In the genomic region with DNA sequence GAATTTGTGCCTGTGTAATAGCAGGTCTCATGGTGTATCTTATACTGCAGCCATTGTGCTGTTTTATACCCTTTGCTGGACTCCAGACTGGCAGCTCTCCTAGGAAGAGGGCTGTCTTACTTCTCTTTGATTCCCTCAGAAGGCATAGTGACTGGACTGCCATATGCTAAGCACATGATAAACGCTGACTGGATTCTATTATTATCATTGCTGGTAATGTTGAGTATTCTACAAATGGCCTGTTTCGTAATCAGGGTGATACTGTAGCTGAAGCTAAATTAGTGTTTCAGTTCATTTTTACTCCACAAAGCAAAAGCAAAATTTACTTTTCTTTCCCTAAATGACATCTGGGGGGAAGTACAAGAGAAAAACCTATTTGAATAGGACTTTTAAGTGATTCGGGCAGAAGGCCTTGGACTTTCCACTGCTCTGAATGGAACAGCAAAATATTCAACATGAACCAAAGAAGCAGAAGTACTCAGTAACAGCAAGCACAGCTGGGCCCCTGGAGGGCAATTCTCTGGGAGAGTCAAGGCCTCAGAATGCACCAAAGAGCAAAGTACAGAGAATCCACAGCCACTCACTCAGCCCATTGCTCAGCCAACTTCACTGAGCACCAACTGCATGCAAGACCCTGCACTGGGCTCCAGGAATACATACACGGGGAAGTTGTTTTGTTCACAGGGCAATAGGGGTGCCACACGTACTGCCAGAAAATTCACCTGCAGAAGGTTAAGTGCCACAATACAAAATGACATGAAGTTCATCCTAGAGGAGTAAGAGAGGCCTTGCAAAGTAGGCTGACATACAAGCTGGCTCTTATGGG, we compare ENCODE assay signal across 1 cellular context.
TF ChIP-seq lines count a peak whose summit lies in the region.

No MANE protein-coding gene starts in this region.

TF ChIP-seq in GM12878, 131 proteins besides CTCF, POLR2A, EP300 and RAD21 (continued from another document):
- TF ChIP-seq, protein P1, sequence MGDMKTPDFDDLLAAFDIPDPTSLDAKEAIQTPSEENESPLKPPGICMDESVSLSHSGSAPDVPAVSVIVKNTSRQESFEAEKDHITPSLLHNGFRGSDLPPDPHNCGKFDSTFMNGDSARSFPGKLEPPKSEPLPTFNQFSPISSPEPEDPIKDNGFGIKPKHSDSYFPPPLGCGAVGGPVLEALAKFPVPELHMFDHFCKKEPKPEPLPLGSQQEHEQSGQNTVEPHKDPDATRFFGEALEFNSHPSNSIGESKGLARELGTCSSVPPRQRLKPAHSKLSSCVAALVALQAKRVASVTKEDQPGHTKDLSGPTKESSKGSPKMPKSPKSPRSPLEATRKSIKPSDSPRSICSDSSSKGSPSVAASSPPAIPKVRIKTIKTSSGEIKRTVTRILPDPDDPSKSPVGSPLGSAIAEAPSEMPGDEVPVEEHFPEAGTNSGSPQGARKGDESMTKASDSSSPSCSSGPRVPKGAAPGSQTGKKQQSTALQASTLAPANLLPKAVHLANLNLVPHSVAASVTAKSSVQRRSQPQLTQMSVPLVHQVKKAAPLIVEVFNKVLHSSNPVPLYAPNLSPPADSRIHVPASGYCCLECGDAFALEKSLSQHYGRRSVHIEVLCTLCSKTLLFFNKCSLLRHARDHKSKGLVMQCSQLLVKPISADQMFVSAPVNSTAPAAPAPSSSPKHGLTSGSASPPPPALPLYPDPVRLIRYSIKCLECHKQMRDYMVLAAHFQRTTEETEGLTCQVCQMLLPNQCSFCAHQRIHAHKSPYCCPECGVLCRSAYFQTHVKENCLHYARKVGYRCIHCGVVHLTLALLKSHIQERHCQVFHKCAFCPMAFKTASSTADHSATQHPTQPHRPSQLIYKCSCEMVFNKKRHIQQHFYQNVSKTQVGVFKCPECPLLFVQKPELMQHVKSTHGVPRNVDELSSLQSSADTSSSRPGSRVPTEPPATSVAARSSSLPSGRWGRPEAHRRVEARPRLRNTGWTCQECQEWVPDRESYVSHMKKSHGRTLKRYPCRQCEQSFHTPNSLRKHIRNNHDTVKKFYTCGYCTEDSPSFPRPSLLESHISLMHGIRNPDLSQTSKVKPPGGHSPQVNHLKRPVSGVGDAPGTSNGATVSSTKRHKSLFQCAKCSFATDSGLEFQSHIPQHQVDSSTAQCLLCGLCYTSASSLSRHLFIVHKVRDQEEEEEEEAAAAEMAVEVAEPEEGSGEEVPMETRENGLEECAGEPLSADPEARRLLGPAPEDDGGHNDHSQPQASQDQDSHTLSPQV (IDR thresholded peaks at IDR 0.05) = no peak
- TF ChIP-seq IRF4 (IDR thresholded peaks at IDR 0.05; ENCODE audit: low read depth, low read length) (0 out of 2 replicates have a peak, but pooled peaks have one; percentile 41), SUPT20H (IDR thresholded peaks at IDR 0.05; ENCODE audit: borderline replicate concordance, control insufficient read depth, low read depth, low read length) (no peak), ZNF274 (IDR thresholded peaks at IDR 0.05; ENCODE audit: insufficient read depth, insufficient read length) (no peak), DPF2 (IDR thresholded peaks at IDR 0.05) (peak; percentile 59; the same call in 1 of the 2 replicates), BACH1 (IDR thresholded peaks at IDR 0.05; ENCODE audit: borderline replicate concordance) (peak; percentile 60; the same call in 1 of the 2 replicates), JUNB (IDR thresholded peaks at IDR 0.05) (peak; percentile 89), TARDBP (IDR thresholded peaks at IDR 0.05; ENCODE audit: borderline replicate concordance) (no peak), TBL1XR1 (IDR thresholded peaks at IDR 0.05; ENCODE audit: low read depth, low read length) (peak; percentile 91), SMAD5 (IDR thresholded peaks at IDR 0.05; ENCODE audit: low read depth) (no peak), LARP7 (IDR thresholded peaks at IDR 0.05) (no peak), TCF3 (IDR thresholded peaks at IDR 0.05; ENCODE audit: borderline replicate concordance, insufficient read depth, low read depth, low read length) (no peak), SIN3A (IDR thresholded peaks at IDR 0.05; ENCODE audit: low read depth, low read length) (no peak)
- TF ChIP-seq, protein P2, sequence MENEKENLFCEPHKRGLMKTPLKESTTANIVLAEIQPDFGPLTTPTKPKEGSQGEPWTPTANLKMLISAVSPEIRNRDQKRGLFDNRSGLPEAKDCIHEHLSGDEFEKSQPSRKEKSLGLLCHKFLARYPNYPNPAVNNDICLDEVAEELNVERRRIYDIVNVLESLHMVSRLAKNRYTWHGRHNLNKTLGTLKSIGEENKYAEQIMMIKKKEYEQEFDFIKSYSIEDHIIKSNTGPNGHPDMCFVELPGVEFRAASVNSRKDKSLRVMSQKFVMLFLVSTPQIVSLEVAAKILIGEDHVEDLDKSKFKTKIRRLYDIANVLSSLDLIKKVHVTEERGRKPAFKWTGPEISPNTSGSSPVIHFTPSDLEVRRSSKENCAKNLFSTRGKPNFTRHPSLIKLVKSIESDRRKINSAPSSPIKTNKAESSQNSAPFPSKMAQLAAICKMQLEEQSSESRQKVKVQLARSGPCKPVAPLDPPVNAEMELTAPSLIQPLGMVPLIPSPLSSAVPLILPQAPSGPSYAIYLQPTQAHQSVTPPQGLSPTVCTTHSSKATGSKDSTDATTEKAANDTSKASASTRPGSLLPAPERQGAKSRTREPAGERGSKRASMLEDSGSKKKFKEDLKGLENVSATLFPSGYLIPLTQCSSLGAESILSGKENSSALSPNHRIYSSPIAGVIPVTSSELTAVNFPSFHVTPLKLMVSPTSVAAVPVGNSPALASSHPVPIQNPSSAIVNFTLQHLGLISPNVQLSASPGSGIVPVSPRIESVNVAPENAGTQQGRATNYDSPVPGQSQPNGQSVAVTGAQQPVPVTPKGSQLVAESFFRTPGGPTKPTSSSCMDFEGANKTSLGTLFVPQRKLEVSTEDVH (IDR thresholded peaks at IDR 0.05; ENCODE audit: low read depth, partially characterized antibody) = no peak
- TF ChIP-seq, protein P3, sequence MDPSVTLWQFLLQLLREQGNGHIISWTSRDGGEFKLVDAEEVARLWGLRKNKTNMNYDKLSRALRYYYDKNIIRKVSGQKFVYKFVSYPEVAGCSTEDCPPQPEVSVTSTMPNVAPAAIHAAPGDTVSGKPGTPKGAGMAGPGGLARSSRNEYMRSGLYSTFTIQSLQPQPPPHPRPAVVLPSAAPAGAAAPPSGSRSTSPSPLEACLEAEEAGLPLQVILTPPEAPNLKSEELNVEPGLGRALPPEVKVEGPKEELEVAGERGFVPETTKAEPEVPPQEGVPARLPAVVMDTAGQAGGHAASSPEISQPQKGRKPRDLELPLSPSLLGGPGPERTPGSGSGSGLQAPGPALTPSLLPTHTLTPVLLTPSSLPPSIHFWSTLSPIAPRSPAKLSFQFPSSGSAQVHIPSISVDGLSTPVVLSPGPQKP (IDR thresholded peaks at IDR 0.05; ENCODE audit: low read depth, low read length) = no peak
- TF ChIP-seq, protein P4, sequence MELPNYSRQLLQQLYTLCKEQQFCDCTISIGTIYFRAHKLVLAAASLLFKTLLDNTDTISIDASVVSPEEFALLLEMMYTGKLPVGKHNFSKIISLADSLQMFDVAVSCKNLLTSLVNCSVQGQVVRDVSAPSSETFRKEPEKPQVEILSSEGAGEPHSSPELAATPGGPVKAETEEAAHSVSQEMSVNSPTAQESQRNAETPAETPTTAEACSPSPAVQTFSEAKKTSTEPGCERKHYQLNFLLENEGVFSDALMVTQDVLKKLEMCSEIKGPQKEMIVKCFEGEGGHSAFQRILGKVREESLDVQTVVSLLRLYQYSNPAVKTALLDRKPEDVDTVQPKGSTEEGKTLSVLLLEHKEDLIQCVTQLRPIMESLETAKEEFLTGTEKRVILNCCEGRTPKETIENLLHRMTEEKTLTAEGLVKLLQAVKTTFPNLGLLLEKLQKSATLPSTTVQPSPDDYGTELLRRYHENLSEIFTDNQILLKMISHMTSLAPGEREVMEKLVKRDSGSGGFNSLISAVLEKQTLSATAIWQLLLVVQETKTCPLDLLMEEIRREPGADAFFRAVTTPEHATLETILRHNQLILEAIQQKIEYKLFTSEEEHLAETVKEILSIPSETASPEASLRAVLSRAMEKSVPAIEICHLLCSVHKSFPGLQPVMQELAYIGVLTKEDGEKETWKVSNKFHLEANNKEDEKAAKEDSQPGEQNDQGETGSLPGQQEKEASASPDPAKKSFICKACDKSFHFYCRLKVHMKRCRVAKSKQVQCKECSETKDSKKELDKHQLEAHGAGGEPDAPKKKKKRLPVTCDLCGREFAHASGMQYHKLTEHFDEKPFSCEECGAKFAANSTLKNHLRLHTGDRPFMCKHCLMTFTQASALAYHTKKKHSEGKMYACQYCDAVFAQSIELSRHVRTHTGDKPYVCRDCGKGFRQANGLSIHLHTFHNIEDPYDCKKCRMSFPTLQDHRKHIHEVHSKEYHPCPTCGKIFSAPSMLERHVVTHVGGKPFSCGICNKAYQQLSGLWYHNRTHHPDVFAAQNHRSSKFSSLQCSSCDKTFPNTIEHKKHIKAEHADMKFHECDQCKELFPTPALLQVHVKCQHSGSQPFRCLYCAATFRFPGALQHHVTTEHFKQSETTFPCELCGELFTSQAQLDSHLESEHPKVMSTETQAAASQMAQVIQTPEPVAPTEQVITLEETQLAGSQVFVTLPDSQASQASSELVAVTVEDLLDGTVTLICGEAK (IDR thresholded peaks at IDR 0.05; ENCODE audit: borderline replicate concordance) = no peak
- TF ChIP-seq, protein P5, sequence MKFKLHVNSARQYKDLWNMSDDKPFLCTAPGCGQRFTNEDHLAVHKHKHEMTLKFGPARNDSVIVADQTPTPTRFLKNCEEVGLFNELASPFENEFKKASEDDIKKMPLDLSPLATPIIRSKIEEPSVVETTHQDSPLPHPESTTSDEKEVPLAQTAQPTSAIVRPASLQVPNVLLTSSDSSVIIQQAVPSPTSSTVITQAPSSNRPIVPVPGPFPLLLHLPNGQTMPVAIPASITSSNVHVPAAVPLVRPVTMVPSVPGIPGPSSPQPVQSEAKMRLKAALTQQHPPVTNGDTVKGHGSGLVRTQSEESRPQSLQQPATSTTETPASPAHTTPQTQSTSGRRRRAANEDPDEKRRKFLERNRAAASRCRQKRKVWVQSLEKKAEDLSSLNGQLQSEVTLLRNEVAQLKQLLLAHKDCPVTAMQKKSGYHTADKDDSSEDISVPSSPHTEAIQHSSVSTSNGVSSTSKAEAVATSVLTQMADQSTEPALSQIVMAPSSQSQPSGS (IDR thresholded peaks at IDR 0.05; ENCODE audit: low read length) = peak; percentile 98
